ENCODE assay signal across 8 cellular contexts in genomic region chr21:15064576-15065380, GRCh38. TPM values are rescaled to one million over a fixed set of nuclear protein-coding genes. Genes with fewer than 3 reads are reported as not detected.
DNase-seq lines count a peak whose midpoint lies in the region; ATAC-seq and TF ChIP-seq lines count a peak whose summit lies in the region.

Gene NRIP1 (minus strand): TSS chr21:15065000. CDS start chr21:14968192, 96,808 bp downstream.

- H3K4me1 Mint-ChIP-seq in activated CD4-positive, alpha-beta memory T cell treated with anti-CD3 and anti-CD28 coated beads, Interleukin-2, amount 10 ng/mL, durations not matched to agents 7 days and 5 days: peaks cover 31% of the 10 kb centered on the region

- H3K4me3 Mint-ChIP-seq in activated CD4-positive, alpha-beta memory T cell treated with anti-CD3 and anti-CD28 coated beads, Interleukin-2, amount 10 ng/mL, durations not matched to agents 7 days and 5 days: peak within 1 kb of the TSS; percentile 89

- DNase-seq in NCI-H345 (lab: John Stamatoyannopoulos, UW) (peak; percentile 9), NCI-H345 treated with DMSO at 0.1 percent for 48 hours (lab: John Stamatoyannopoulos, UW; ENCODE audit: unreplicated experiment) (no peak), NCI-H526 treated with DMSO at 0.1 percent for 48 hours (lab: John Stamatoyannopoulos, UW) (peak; percentile 67), dorsolateral prefrontal cortex (peak; percentile 73 to 92 (median 86)), lower leg skin (ENCODE audit: low spot score in 2 of 2) (peak; percentile 86 to 98)
- peak; percentile 77 for DNase-seq in activated CD4-positive, alpha-beta memory T cell treated with anti-CD3 and anti-CD28 coated beads, Interleukin-2, amount 10 ng/mL, durations not matched to agents 7 days and 5 days
- peak; percentile 80 for DNase-seq in stimulated activated CD4-positive, alpha-beta T cell treated with anti-CD3 and anti-CD28 coated beads, Interleukin-4, amount 100 ng/mL, for 24 hours

- TF ChIP-seq CTCF in dorsolateral prefrontal cortex (IDR thresholded peaks at IDR 0.05 in 54 of 56, conservative IDR thresholded peaks at IDR 0.05 in 2 of 56; ENCODE audit: low read depth in 1 of 56, partially characterized antibody in 56 of 56) (peak in 3 of 56 donors; percentile 14 to 31 (median 15)), lower leg skin (IDR thresholded peaks at IDR 0.05) (no peak)

- TF ChIP-seq POLR2A in lower leg skin (IDR thresholded peaks at IDR 0.05): peak in 1 of 2 donors; percentile 36

- H3K36me3 Mint-ChIP-seq in activated CD4-positive, alpha-beta memory T cell treated with anti-CD3 and anti-CD28 coated beads, Interleukin-2, amount 10 ng/mL, durations not matched to agents 7 days and 5 days (ENCODE audit: low read depth): peaks cover 4% of the 10 kb centered on the region

- H3K27ac ChIP-seq in dorsolateral prefrontal cortex: peak within 1 kb of the TSS; percentile 71 to 98 (median 94)

- no peaks in the 10 kb centered on the region for H3K27me3 ChIP-seq in dorsolateral prefrontal cortex

- peak; percentile 71 for ATAC-seq in HG03095 (IDR thresholded peaks at IDR 0.05; ENCODE audit: unreplicated experiment)

- CTCF ChIA-PET in activated CD4-positive, alpha-beta memory T cell treated with anti-CD3 and anti-CD28 coated beads, Interleukin-2, amount 10 ng/mL, durations not matched to agents 7 days and 5 days (lab: Charles Lee): interaction anchor here (0.6 kb wide), 1 partner anchor 584 kb away, joined by 3 read pairs; no protein-coding TSS in a partner anchor

- H3K9me3 Mint-ChIP-seq in activated CD4-positive, alpha-beta memory T cell treated with anti-CD3 and anti-CD28 coated beads, Interleukin-2, amount 10 ng/mL, durations not matched to agents 7 days and 5 days: no peaks in the 10 kb centered on the region

- H3K4me3 ChIP-seq in dorsolateral prefrontal cortex (peak within 1 kb of the TSS; percentile 62 to 97 (median 89)), lower leg skin (ENCODE audit: low read depth, poor library complexity, severe bottlenecking) (peak within 1 kb of the TSS; percentile 64)

- 0% methylated on average over 33 to 40 of the region's 115 CpGs for WGBS in lower leg skin, 2 donors

- peaks cover 53% of the 10 kb centered on the region for H3K27me3 Mint-ChIP-seq in activated CD4-positive, alpha-beta memory T cell treated with anti-CD3 and anti-CD28 coated beads, Interleukin-2, amount 10 ng/mL, durations not matched to agents 7 days and 5 days

- POLR2A ChIA-PET in activated CD4-positive, alpha-beta memory T cell treated with anti-CD3 and anti-CD28 coated beads, Interleukin-2, amount 10 ng/mL, durations not matched to agents 7 days and 5 days (lab: Charles Lee): interaction anchor here (1.0 to 1.8 kb wide), 6 partner anchors 8 to 682 kb away, joined by 3 to 7 read pairs (median 6); partner anchors contain the start of gene HSPA13

- peak within 1 kb of the TSS; percentile 78 for H3K27ac Mint-ChIP-seq in activated CD4-positive, alpha-beta memory T cell treated with anti-CD3 and anti-CD28 coated beads, Interleukin-2, amount 10 ng/mL, durations not matched to agents 7 days and 5 days

- intact Hi-C loops in dorsolateral prefrontal cortex (cut with DNase I): loop anchor here (2.0 to 10.0 kb wide), 6 partner anchors 197 to 682 kb away; partner anchors contain the start of gene HSPA13 (in 2 of the 2)
- intact Hi-C loops in lower leg skin (cut with DNase I; ENCODE audit: low total_unique reads): no loop called here

RNA-seq across cellular contexts. Expression of gene NRIP1, which starts in this region (rescaled TPM):
- 1 to 10 TPM; 5.3 to 7.7 TPM for total RNA-seq in activated CD4-positive, alpha-beta memory T cell treated with anti-CD3 and anti-CD28 coated beads, Interleukin-2, amount 10 ng/mL, durations not matched to agents 7 days and 5 days
- total RNA-seq in dorsolateral prefrontal cortex (10 to 100 TPM; 24.3 to 54.6 (median 39.1) TPM), lower leg skin (10 to 100 TPM; 15.9 to 21.6 (median 16.9) TPM)
